ENCODE assay signal across 9 cellular contexts in genomic region chr17:15777717-15778116, GRCh38. TPM values are rescaled to one million over a fixed set of nuclear protein-coding genes. Genes with fewer than 3 reads are reported as not detected.
"Had no signal": no experiment of that assay in that cellular context is flagged by ENCODE, and none has a peak within 500 bp of the region (broad histone marks: within the 10 kb centered on the region; RNA-seq: fewer than 3 reads in every experiment).

No MANE protein-coding gene starts in this region.

- DNase-seq: GM23248, GOT3, H7, H9, HCEC 1CT, HFFc6 had no signal

- H3K27ac Mint-ChIP-seq: GM23338, H9, HFFc6 had no signal

- H3K4me3 Mint-ChIP-seq: GM23338, H9, HFFc6 had no signal

- ATAC-seq: GM23338, HCT116 had no signal

- H3K4me1 Mint-ChIP-seq: GM23338 had no signal

RNA-seq across cellular contexts. Expression of gene TBC1D26, which starts 45.6 kb away (rescaled TPM):
- total RNA-seq: GM23248, H4, HFFc6 had no signal
